In the genomic region with DNA sequence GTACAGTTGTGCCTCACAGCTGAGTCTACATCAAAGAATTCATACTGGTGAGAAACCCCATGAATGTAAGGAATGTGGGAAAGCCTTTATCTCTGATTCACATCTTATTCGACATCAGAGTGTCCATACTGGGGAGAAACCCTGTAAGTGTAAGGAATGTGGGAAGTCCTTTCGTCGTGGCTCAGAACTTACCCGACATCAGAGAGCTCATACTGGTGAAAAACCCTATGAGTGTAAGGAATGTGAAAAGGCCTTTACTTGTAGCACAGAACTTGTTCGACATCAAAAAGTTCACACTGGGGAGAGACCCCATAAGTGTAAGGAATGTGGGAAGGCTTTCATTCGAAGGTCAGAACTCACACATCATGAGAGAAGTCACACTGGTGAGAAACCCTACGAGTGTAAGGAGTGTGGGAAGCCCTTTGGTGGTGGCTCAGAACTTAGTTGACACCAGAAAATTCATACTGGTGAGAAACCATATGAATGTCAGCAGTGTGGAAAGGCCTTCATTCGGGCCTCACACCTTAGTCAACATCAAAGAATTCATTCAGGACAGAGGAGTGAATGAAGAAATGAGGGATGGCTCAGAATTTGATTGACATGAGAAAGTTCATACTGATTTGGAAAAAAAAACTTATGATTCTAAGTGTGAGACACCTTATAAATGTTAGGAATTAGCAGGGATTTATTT, we compare ENCODE assay signal across 31 cellular contexts.
"Had no signal": no experiment of that assay in that cellular context is flagged by ENCODE, and none has a peak within 500 bp of the region (broad histone marks: within the 10 kb centered on the region; RNA-seq: fewer than 3 reads in every experiment).

No MANE protein-coding gene starts in this region.

- H3K27me3 Mint-ChIP-seq: naive thymus-derived CD4-positive, alpha-beta T cell; progenitor cell of endocrine pancreas; stimulated activated naive CD8-positive, alpha-beta T cell treated with anti-CD3 and anti-CD28 coated beads, Interleukin-15, amount 100 ng/mL, for 72 hours; type B pancreatic cell had no signal

- H3K9me3 ChIP-seq: thyroid gland had no signal

- DNase-seq: dorsolateral prefrontal cortex; effector CD4-positive, alpha-beta T cell; foreskin fibroblast; gastrocnemius medialis; heart left ventricle; immature natural killer cell; islet precursor cell; kidney glomerular epithelial cell; left colon; left ventricle myocardium superior; mesenchymal stem cell; midbrain; naive thymus-derived CD4-positive, alpha-beta T cell; stimulated activated CD4-positive, alpha-beta T cell treated with anti-CD3 and anti-CD28 coated beads, Interleukin-12 subunit alpha, Interleukin-12 subunit beta, amount 100 ng/mL, for 4 hours; stimulated activated CD4-positive, alpha-beta T cell treated with anti-CD3 and anti-CD28 coated beads, Interleukin-1b, Interleukin-23, amount 100 ng/mL, for 48 hours; stimulated activated CD4-positive, alpha-beta T cell treated with anti-CD3 and anti-CD28 coated beads, Interleukin-4, amount 100 ng/mL, for 1 hour; stimulated activated CD8-positive, alpha-beta memory T cell treated with anti-CD3 and anti-CD28 coated beads, Interleukin-4, amount 100 ng/mL, for 48 hours; stimulated activated naive CD4-positive, alpha-beta T cell; stimulated activated naive CD8-positive, alpha-beta T cell treated with anti-CD3 and anti-CD28 coated beads, Interleukin-15, amount 100 ng/mL, for 72 hours; thyroid gland had no signal

- H3K27ac Mint-ChIP-seq: immature natural killer cell; naive thymus-derived CD4-positive, alpha-beta T cell; nephron; neural progenitor cell; type B pancreatic cell had no signal

- H3K9ac ChIP-seq: neural progenitor cell, parathyroid adenoma had no signal

- H3K27me3 ChIP-seq: dorsolateral prefrontal cortex, gastrocnemius medialis, heart left ventricle, hepatocyte, neural progenitor cell, thyroid gland had no signal

- ATAC-seq: esophagus mucosa; gastrocnemius medialis; heart left ventricle; left colon; left ventricle myocardium superior; naive thymus-derived CD4-positive, alpha-beta T cell; sciatic nerve; stimulated activated naive CD8-positive, alpha-beta T cell treated with anti-CD3 and anti-CD28 coated beads, Interleukin-15, amount 100 ng/mL, for 72 hours had no signal

- H3K4me1 Mint-ChIP-seq: immature natural killer cell; naive thymus-derived CD4-positive, alpha-beta T cell; nephron; neural progenitor cell; stimulated activated naive CD8-positive, alpha-beta T cell treated with anti-CD3 and anti-CD28 coated beads, Interleukin-15, amount 100 ng/mL, for 72 hours had no signal

- H3K4me3 Mint-ChIP-seq: immature natural killer cell; naive thymus-derived CD4-positive, alpha-beta T cell; nephron; neural progenitor cell; stimulated activated naive CD8-positive, alpha-beta T cell treated with anti-CD3 and anti-CD28 coated beads, Interleukin-15, amount 100 ng/mL, for 72 hours; type B pancreatic cell had no signal

- H3K4me1 ChIP-seq: gastrocnemius medialis, heart left ventricle, neural progenitor cell, parathyroid adenoma, thyroid gland had no signal

- H3K27ac ChIP-seq: dorsolateral prefrontal cortex, epithelial cell of prostate, gastrocnemius medialis, heart left ventricle, hepatocyte, neural progenitor cell, parathyroid adenoma, thyroid gland had no signal

- H3K4me3 ChIP-seq: dorsolateral prefrontal cortex, gastrocnemius medialis, heart left ventricle, hepatocyte, lung, neural progenitor cell, smooth muscle cell, thyroid gland had no signal

- H3K36me3 ChIP-seq: neural progenitor cell had no signal
